In genomic region chr5:43043400-43043756, GRCh38 we compare ENCODE assay signal across 8 cellular contexts. TPM values are rescaled to one million over a fixed set of nuclear protein-coding genes. Genes with fewer than 3 reads are reported as not detected.
DNase-seq lines count a peak whose midpoint lies in the region; TF ChIP-seq lines count a peak whose summit lies in the region.

No MANE protein-coding gene starts in this region.

- H3K9me3 Mint-ChIP-seq in activated CD4-positive, alpha-beta T cell treated with anti-CD3 and anti-CD28 coated beads, Interleukin-2, amount 10 ng/mL, durations not matched to agents 7 days and 5 days: no peaks in the 10 kb centered on the region

- H3K36me3 Mint-ChIP-seq in activated CD4-positive, alpha-beta T cell treated with anti-CD3 and anti-CD28 coated beads, Interleukin-2, amount 10 ng/mL, durations not matched to agents 7 days and 5 days (ENCODE audit: low read depth): peaks cover 34% of the 10 kb centered on the region

- H3K27me3 ChIP-seq in adipocyte (replicated peaks; ENCODE audit: control insufficient read depth, insufficient read depth, low read length) (no peaks in the 10 kb centered on the region), layer of hippocampus (ENCODE audit: control insufficient read depth, insufficient read depth, low read length) (peaks cover under 1% of the 10 kb centered on the region), testis (no peaks in the 10 kb centered on the region)

- H3K4me3 ChIP-seq in adipocyte (ENCODE audit: low read length) (peak overlapping the region; percentile 90), testis (peak overlapping the region; percentile 63 to 70)

- TF ChIP-seq CTCF in testis (IDR thresholded peaks at IDR 0.05): no peak

- peak overlapping the region; percentile 84 for H3K9ac ChIP-seq in adipocyte (ENCODE audit: low read length)

- peak overlapping the region; percentile 99 for H3K27ac Mint-ChIP-seq in activated CD4-positive, alpha-beta T cell treated with anti-CD3 and anti-CD28 coated beads, Interleukin-2, amount 10 ng/mL, durations not matched to agents 7 days and 5 days

- intact Hi-C loops in testis (cut with DNase I; ENCODE audit: low total_unique reads): loop anchor here (5.0 kb wide), 2 partner anchors 51 to 91 kb away; no protein-coding TSS in a partner anchor

- CTCF ChIA-PET in activated CD4-positive, alpha-beta T cell treated with anti-CD3 and anti-CD28 coated beads, Interleukin-2, amount 10 ng/mL, durations not matched to agents 7 days and 5 days (lab: Charles Lee): interaction anchor here (2.8 to 3.2 kb wide), 3 partner anchors 23 to 50 kb away, joined by 12 to 50 read pairs (median 32); no protein-coding TSS in a partner anchor

- peaks cover 32% of the 10 kb centered on the region for H3K4me1 Mint-ChIP-seq in activated CD4-positive, alpha-beta T cell treated with anti-CD3 and anti-CD28 coated beads, Interleukin-2, amount 10 ng/mL, durations not matched to agents 7 days and 5 days

- H3K27ac ChIP-seq in layer of hippocampus (ENCODE audit: low read depth, low read length): peak overlapping the region; percentile 92
- peak overlapping the region; percentile 90 to 96 for H3K27ac ChIP-seq in testis

- H3K36me3 ChIP-seq in adipocyte (ENCODE audit: control insufficient read depth, insufficient read depth, low read length, severe bottlenecking): no peaks in the 10 kb centered on the region
- H3K36me3 ChIP-seq in testis (ENCODE audit: low read depth, missing control alignments): no peaks in the 10 kb centered on the region

- no peak for TF ChIP-seq POLR2A in testis (IDR thresholded peaks at IDR 0.05)

- peaks cover 22% of the 10 kb centered on the region for H3K4me1 ChIP-seq in adipocyte (ENCODE audit: control insufficient read depth, insufficient read depth, low read length)
- peaks cover 4% of the 10 kb centered on the region for H3K4me1 ChIP-seq in testis

- H3K4me3 Mint-ChIP-seq in activated CD4-positive, alpha-beta T cell treated with anti-CD3 and anti-CD28 coated beads, Interleukin-2, amount 10 ng/mL, durations not matched to agents 7 days and 5 days: peak overlapping the region; percentile 94

- DNase-seq in activated CD4-positive, alpha-beta T cell treated with anti-CD3 and anti-CD28 coated beads, Interleukin-2, amount 10 ng/mL, durations not matched to agents 7 days and 5 days: no peak
- DNase-seq in activated CD4-positive, alpha-beta T cell treated with anti-CD3 and anti-CD28 coated beads for 4 hours: no peak
- DNase-seq in adipocyte (ENCODE audit: low read depth) (no peak), testis (no peak), H4 (ENCODE audit: low spot score) (no peak), NCI-H2196 (lab: John Stamatoyannopoulos, UW; ENCODE audit: unreplicated experiment) (no peak), OCI-M2 (lab: John Stamatoyannopoulos, UW; ENCODE audit: unreplicated experiment) (no peak)

- no peaks in the 10 kb centered on the region for H3K27me3 Mint-ChIP-seq in activated CD4-positive, alpha-beta T cell treated with anti-CD3 and anti-CD28 coated beads, Interleukin-2, amount 10 ng/mL, durations not matched to agents 7 days and 5 days

- POLR2A ChIA-PET in activated CD4-positive, alpha-beta T cell treated with anti-CD3 and anti-CD28 coated beads, Interleukin-2, amount 10 ng/mL, durations not matched to agents 7 days and 5 days (lab: Charles Lee): interaction anchor here (3.0 to 6.1 kb wide), 2 partner anchors 22 to 25 kb away, joined by 38 to 108 read pairs; no protein-coding TSS in a partner anchor

- WGBS in testis, 2 donors: 4 to 5% methylated on average over 7 of the region's 7 CpGs

- H3K9me3 ChIP-seq in adipocyte (ENCODE audit: control insufficient read depth, low read length): no peaks in the 10 kb centered on the region
- no peaks in the 10 kb centered on the region for H3K9me3 ChIP-seq in testis

RNA-seq across cellular contexts. Expression of gene ANXA2R, which starts 3.3 kb away (rescaled TPM):
- 10 to 100 TPM; 29.5 to 32.0 TPM for total RNA-seq in activated CD4-positive, alpha-beta T cell treated with anti-CD3 and anti-CD28 coated beads, Interleukin-2, amount 10 ng/mL, durations not matched to agents 7 days and 5 days
- 10 to 100 TPM in 1 of 2 donors, 1 to 10 TPM in 1; 5.1 to 10.2 TPM for total RNA-seq in testis
- 1.6 TPM for polyA plus RNA-seq in testis (ENCODE audit: insufficient read depth, low read depth, low replicate concordance)
- total RNA-seq in H4 (2014; rRNA removed; shearing (Covaris generic)): 4.5 TPM in 2 replicates
